1 cellular context compared by ENCODE assay signal in the genomic region with DNA sequence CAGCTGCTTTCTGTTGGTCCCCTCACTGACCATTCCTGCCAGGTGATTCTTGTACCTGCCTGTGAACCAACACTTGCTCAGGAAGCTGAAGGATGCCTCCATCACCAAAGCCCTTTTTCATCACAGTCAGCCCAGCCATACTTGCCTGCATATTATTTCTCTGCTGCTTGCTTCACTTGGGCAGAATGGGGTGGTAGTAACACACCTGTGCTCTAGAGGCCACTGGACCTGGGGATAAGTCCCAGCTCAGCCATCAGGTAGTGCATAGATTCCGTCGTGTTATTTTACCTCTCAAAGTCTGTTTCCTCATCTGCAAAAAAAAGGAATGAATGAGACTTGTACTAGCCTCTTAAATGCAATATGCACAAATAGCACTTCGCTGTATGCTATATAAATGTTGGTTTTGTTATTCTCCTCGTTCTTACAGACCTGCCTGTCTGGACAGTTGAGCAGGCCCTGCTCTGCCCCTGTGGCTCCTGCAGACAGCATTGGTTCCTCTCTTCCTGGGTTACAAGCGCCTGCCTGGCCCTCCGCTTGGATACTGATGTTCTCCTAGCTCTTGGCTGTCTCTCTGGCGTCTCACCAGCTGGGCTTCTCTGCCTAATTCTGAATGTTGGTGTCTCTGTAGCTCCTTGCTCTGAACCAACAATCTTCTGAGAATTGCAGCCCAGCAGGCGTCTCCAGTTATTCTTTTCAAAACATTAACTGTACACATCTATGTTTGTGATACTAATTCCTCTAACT.
TF ChIP-seq lines count a peak whose summit lies in the region.

No MANE protein-coding gene starts in this region.

TF ChIP-seq in GM23338, 12 proteins besides CTCF, POLR2A, EP300 and RAD21 (continued from another document):
- TF ChIP-seq, protein P1, sequence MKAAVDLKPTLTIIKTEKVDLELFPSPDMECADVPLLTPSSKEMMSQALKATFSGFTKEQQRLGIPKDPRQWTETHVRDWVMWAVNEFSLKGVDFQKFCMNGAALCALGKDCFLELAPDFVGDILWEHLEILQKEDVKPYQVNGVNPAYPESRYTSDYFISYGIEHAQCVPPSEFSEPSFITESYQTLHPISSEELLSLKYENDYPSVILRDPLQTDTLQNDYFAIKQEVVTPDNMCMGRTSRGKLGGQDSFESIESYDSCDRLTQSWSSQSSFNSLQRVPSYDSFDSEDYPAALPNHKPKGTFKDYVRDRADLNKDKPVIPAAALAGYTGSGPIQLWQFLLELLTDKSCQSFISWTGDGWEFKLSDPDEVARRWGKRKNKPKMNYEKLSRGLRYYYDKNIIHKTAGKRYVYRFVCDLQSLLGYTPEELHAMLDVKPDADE (IDR thresholded peaks at IDR 0.05) = no peak
- TF ChIP-seq ZNF331 (CRISPR knock-in tag; IDR thresholded peaks at IDR 0.05; ENCODE audit: low read depth) (no peak), STAT1 (IDR thresholded peaks at IDR 0.05; ENCODE audit: unreplicated experiment) (no peak), POLR2AphosphoS5 (IDR thresholded peaks at IDR 0.05; ENCODE audit: low read depth) (no peak)
TF ChIP-seq in GM23338: peak in this region for 0.
